Comparison of ENCODE assay signal across 9 cellular contexts in the genomic region with DNA sequence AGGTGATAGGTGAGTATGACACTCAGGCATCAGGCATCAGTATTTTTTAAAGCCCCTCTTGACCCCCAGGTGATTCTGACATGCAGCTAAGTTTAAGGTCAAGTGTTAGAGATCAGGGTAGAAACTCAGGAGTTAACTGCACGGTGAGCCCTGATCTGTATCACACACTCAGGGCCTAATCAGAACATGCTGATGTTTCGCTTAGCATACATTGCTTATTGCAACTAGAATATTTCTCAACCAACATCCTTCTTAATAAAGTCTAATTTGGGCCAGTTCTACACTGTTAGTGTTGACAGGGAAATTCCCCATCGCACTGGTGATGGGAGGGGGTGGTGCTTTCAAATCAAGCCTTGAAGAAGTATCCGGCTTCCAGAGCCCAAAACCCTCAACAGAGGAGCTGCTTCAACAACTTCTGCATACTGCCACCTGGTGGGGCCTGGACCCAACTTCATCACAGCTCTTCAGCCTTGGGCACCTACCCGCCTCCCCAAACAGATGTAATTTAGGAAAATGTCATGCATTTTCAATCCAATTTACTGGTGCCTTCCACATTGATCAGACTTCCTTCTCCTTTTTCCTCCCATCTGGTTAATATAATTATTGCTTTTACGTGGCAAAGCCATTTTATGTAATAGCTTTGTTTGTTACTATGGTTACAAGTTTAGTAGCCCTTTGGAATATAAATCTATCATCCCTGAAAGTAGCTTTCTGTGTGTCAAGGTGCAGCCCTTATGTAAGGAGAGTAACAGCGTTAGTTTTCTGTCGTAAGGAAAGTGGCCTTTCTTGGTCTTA.
DNase-seq lines count a peak whose midpoint lies in the region; ATAC-seq and TF ChIP-seq lines count a peak whose summit lies in the region.
"Had no signal": no experiment of that assay in that cellular context is flagged by ENCODE, and none has a peak within 500 bp of the region (broad histone marks: within the 10 kb centered on the region; RNA-seq: fewer than 3 reads in every experiment).

No MANE protein-coding gene starts in this region.

- DNase-seq in DMS79 treated with DMSO at 0.1 percent for 48 hours (lab: John Stamatoyannopoulos, UW) (peak; percentile 24), LHCN-M2 (ENCODE audit: low read depth) (peak; percentile 76), SJCRH30 (peak; percentile 85 to 94), osteocyte (ENCODE audit: extremely low spot score, unreplicated experiment) (peak; percentile 89), suprapubic skin (ENCODE audit: low spot score in 2 of 2) (peak; percentile 90 to 92)
- peak; percentile 54 to 77 (median 68) for DNase-seq in activated naive CD4-positive, alpha-beta T cell (lab: John Stamatoyannopoulos, UW)

- H3K9me3 Mint-ChIP-seq in osteocyte (ENCODE audit: unreplicated experiment): no peaks in the 10 kb centered on the region

- TF ChIP-seq CTCF in gastroesophageal sphincter (IDR thresholded peaks at IDR 0.05) (peak; percentile 74 to 89 (median 86)), osteocyte (IDR thresholded peaks at IDR 0.05) (peak; percentile 91), suprapubic skin (IDR thresholded peaks at IDR 0.05) (peak; percentile 77 to 86)

- 15 to 20% methylated on average over 7 to 8 of the region's 8 CpGs for WGBS in gastroesophageal sphincter (ENCODE audit: low coverage in 1 of 2), 2 donors
- 9% methylated on average over 8 of the region's 8 CpGs for WGBS in suprapubic skin

- no peak overlapping the region for H3K27ac Mint-ChIP-seq in osteocyte (ENCODE audit: unreplicated experiment)

- H3K27me3 ChIP-seq in SJCRH30: no peaks in the 10 kb centered on the region
- no peaks in the 10 kb centered on the region for H3K27me3 ChIP-seq in gastroesophageal sphincter
- no peaks in the 10 kb centered on the region for H3K27me3 ChIP-seq in suprapubic skin

- no peaks in the 10 kb centered on the region for H3K36me3 Mint-ChIP-seq in osteocyte (ENCODE audit: unreplicated experiment)

- TF ChIP-seq EP300 in gastroesophageal sphincter (IDR thresholded peaks at IDR 0.05) (no peak), suprapubic skin (IDR thresholded peaks at IDR 0.05) (no peak)

- peaks cover 11% of the 10 kb centered on the region for H3K4me1 Mint-ChIP-seq in osteocyte (ENCODE audit: unreplicated experiment)

- H3K4me3 ChIP-seq in SJCRH30: no peak overlapping the region
- peak overlapping the region; percentile 23 to 30 for H3K4me3 ChIP-seq in gastroesophageal sphincter
- H3K4me3 ChIP-seq in suprapubic skin: no peak overlapping the region

- H3K27ac ChIP-seq in SJCRH30 (no peak overlapping the region), gastroesophageal sphincter (peak overlapping the region; percentile 84 to 96 (median 87)), suprapubic skin (peak overlapping the region; percentile 81)
- H3K27ac ChIP-seq: neutrophil had no signal

- H3K4me1 ChIP-seq in SJCRH30 (peaks cover 17% of the 10 kb centered on the region), gastroesophageal sphincter (peaks cover 13 to 63% (median 21%) of the 10 kb centered on the region in 3 donors), suprapubic skin (peaks cover 48% of the 10 kb centered on the region)

- ATAC-seq in GM21723 (IDR thresholded peaks at IDR 0.05; ENCODE audit: unreplicated experiment): peak; percentile 77
- peak; percentile 79 for ATAC-seq in gastroesophageal sphincter

- TF ChIP-seq POLR2A in gastroesophageal sphincter (IDR thresholded peaks at IDR 0.05) (no peak), suprapubic skin (IDR thresholded peaks at IDR 0.05) (no peak)

- H3K27me3 Mint-ChIP-seq in osteocyte (ENCODE audit: unreplicated experiment): no peaks in the 10 kb centered on the region

- H3K36me3 ChIP-seq in SJCRH30 (0 out of 2 replicates have a peak, but pooled peaks cover 2% of the 10 kb centered on the region), gastroesophageal sphincter (no peaks in the 10 kb centered on the region), suprapubic skin (no peaks in the 10 kb centered on the region)
- H3K36me3 ChIP-seq: neutrophil had no signal

- no peak overlapping the region for H3K4me3 Mint-ChIP-seq in osteocyte (ENCODE audit: unreplicated experiment)

- H3K9me3 ChIP-seq in SJCRH30 (replicated peaks) (no peaks in the 10 kb centered on the region), gastroesophageal sphincter (no peaks in the 10 kb centered on the region), suprapubic skin (no peaks in the 10 kb centered on the region)
- H3K9me3 ChIP-seq: neutrophil had no signal

Comparison
In these comparisons a context has a peak if more than half of its experiments do, and no peak if none do; other contexts are left out.
1. DNase-seq: peak in every context shown above with its lines; median percentile 91 in suprapubic skin; 90 in SJCRH30; 89 in osteocyte; 76 in LHCN-M2; 68 in activated naive CD4-positive, alpha-beta T cell; 24 in DMS79 treated with DMSO at 0.1 percent for 48 hours.
2. H3K4me3 ChIP-seq: peak in gastroesophageal sphincter (2 of 2); none in SJCRH30 (single experiment) and suprapubic skin (single experiment).
3. Peak in every context shown above with its lines, with median percentiles within 50 percentile points of each other: CTCF ChIP-seq.